ENCODE assay signal across 14 cellular contexts in genomic region chr7:39535064-39535463, GRCh38. TPM values are rescaled to one million over a fixed set of nuclear protein-coding genes. Genes with fewer than 3 reads are reported as not detected.
DNase-seq lines count a peak whose midpoint lies in the region; TF ChIP-seq lines count a peak whose summit lies in the region.
"Had no signal": no experiment of that assay in that cellular context is flagged by ENCODE, and none has a peak within 500 bp of the region (broad histone marks: within the 10 kb centered on the region; RNA-seq: fewer than 3 reads in every experiment).

No MANE protein-coding gene starts in this region.

- POLR2A ChIA-PET in A673 (lab: Charles Lee; ENCODE audit: low non-redundant PET) = no interaction called here

- CTCF ChIA-PET in A673 (lab: Charles Lee) = no interaction called here

- H3K4me1 ChIP-seq in colonic mucosa (no peaks in the 10 kb centered on the region), hepatocyte (ENCODE audit: insufficient read depth) (no peaks in the 10 kb centered on the region), muscle layer of duodenum (ENCODE audit: control insufficient read depth in 1 of 2, insufficient read depth in 2 of 2, low read length in 2 of 2) (no peaks in the 10 kb centered on the region), transverse colon (peaks cover 0 to 48% (median 13%) of the 10 kb centered on the region in 4 donors), A673 (ENCODE audit: insufficient read depth, low read length, poor library complexity, severe bottlenecking) (no peaks in the 10 kb centered on the region)

- TF ChIP-seq EP300 in transverse colon (IDR thresholded peaks at IDR 0.05; ENCODE audit: low read depth) = no peak

- intact Hi-C loops in colonic mucosa (cut with DNase I) (no loop called here), transverse colon (cut with DNase I; ENCODE audit: low total_unique reads) (loop anchor here (10.0 kb wide), 1 partner anchor 740 kb away; no protein-coding TSS in a partner anchor), A673 (cut with micrococcal nuclease; ENCODE audit: unreplicated experiment) (no loop called here)

- H3K9me2 ChIP-seq in hepatocyte (replicated peaks; ENCODE audit: insufficient read depth) = no peaks in the 10 kb centered on the region

- no peak overlapping the region for H3K9ac ChIP-seq in colonic mucosa (ENCODE audit: low read depth in 2 of 2, low read length in 2 of 2)

- in situ Hi-C loops in transverse colon (cut with MboI; ENCODE audit: low pct_ligation_motif_present in 1 of 4, low pct_unique_long_range_greater_than_20kb in 1 of 4, low sequenced_read_pairs in 3 of 4) = no loop called here

- no peaks in the 10 kb centered on the region for H3K27me3 ChIP-seq in colonic mucosa
- H3K27me3 ChIP-seq in hepatocyte = no peaks in the 10 kb centered on the region
- H3K27me3 ChIP-seq in muscle layer of duodenum (ENCODE audit: low read depth, low read length) = no peaks in the 10 kb centered on the region
- no peaks in the 10 kb centered on the region for H3K27me3 ChIP-seq in transverse colon
- no peaks in the 10 kb centered on the region for H3K27me3 ChIP-seq in A673 (replicated peaks; ENCODE audit: insufficient read depth, low read depth, low read length, poor library complexity)

- BruUV-seq in A673 (replicated peaks; lab: Mats Ljungman, UMichigan) = no TSS peak

- H3K9me3 ChIP-seq in colonic mucosa = no peaks in the 10 kb centered on the region
- no peaks in the 10 kb centered on the region for H3K9me3 ChIP-seq in hepatocyte (ENCODE audit: low read depth)
- H3K9me3 ChIP-seq in muscle layer of duodenum (ENCODE audit: control insufficient read depth in 1 of 2, low read length in 2 of 2) = no peaks in the 10 kb centered on the region
- no peaks in the 10 kb centered on the region for H3K9me3 ChIP-seq in transverse colon
- no peaks in the 10 kb centered on the region for H3K9me3 ChIP-seq in A673 (ENCODE audit: low read depth, low read length, poor library complexity, severe bottlenecking)

- H4K20me1 ChIP-seq in hepatocyte (ENCODE audit: insufficient read depth, poor library complexity, severe bottlenecking) = no peaks in the 10 kb centered on the region

- H3K4me3 ChIP-seq in colonic mucosa (no peak overlapping the region), hepatocyte (no peak overlapping the region), muscle layer of duodenum (ENCODE audit: low read depth in 1 of 2, low read length in 2 of 2) (no peak overlapping the region), transverse colon (no peak overlapping the region), A673 (ENCODE audit: low read depth, low read length, poor library complexity, severe bottlenecking) (no peak overlapping the region)

- no peak overlapping the region for H2AFZ ChIP-seq in hepatocyte

- H3K4me2 ChIP-seq in hepatocyte = no peak overlapping the region

- TF ChIP-seq CTCF in colonic mucosa (IDR thresholded peaks at IDR 0.05) = no peak
- TF ChIP-seq CTCF in hepatocyte (IDR thresholded peaks at IDR 0.05; ENCODE audit: poor library complexity) = no peak
- no peak for TF ChIP-seq CTCF in transverse colon (IDR thresholded peaks at IDR 0.05)
- no peak for TF ChIP-seq CTCF in A673 (conservative IDR thresholded peaks at IDR 0.05; ENCODE audit: low read depth, low read length)

- H3K27ac ChIP-seq in colonic mucosa (peak overlapping the region; percentile 63), hepatocyte (peak overlapping the region; percentile 49), muscle layer of duodenum (ENCODE audit: low read length) (peak overlapping the region; percentile 12), transverse colon (peak overlapping the region; percentile 66 to 71 (median 69)), A673 (ENCODE audit: low read depth, low read length, poor library complexity, severe bottlenecking) (no peak overlapping the region)

- DNase-seq in colonic mucosa (no peak), hepatocyte (ENCODE audit: low spot score) (peak; percentile 48), transverse colon (peak; percentile 24), NCI-H1417 (lab: John Stamatoyannopoulos, UW) (no peak), A673 (ENCODE audit: low spot score) (no peak)
- no peak for DNase-seq in activated effector memory CD4-positive, alpha-beta T cell treated with anti-CD3 and anti-CD28 coated beads, Interleukin-2, amount 50 U/mL, for 16 hours
- DNase-seq: CD8-positive, alpha-beta T cell; COR-L47; DMS153; DMS79 treated with DMSO at 0.1 percent for 48 hours; EL; GOT3; H9 had no signal

- H3K79me2 ChIP-seq in hepatocyte = no peaks in the 10 kb centered on the region

- H3K36me3 ChIP-seq in colonic mucosa (no peaks in the 10 kb centered on the region), hepatocyte (replicated peaks; ENCODE audit: insufficient read depth, low read depth) (no peaks in the 10 kb centered on the region), muscle layer of duodenum (ENCODE audit: control insufficient read depth in 1 of 2, insufficient read depth in 2 of 2, low read length in 2 of 2) (no peaks in the 10 kb centered on the region), transverse colon (no peaks in the 10 kb centered on the region), A673 (ENCODE audit: insufficient read depth, low read length, poor library complexity, severe bottlenecking) (no peaks in the 10 kb centered on the region)

- TF ChIP-seq POLR2A in transverse colon (IDR thresholded peaks at IDR 0.05) = no peak

RNA-seq across cellular contexts. Expression of gene YAE1, which starts 31.1 kb away (rescaled TPM):
- total RNA-seq in colonic mucosa (10 to 100 TPM; 21.8 to 23.2 TPM), hepatocyte (33.9 and 36.3 TPM in 2 replicates), transverse colon (10 to 100 TPM in 3 of 4 donors, 1 to 10 TPM in 1; 1.4 to 22.9 (median 13.3) TPM), A673 (2021) (26.7 and 29.1 TPM in 2 replicates)
- 23.8 and 29.6 TPM in 2 replicates for polyA plus RNA-seq in hepatocyte

Comparison
In these comparisons a context has a peak if more than half of its experiments do, and no peak if none do; other contexts are left out.
1. DNase-seq: peak in hepatocyte (single experiment) and transverse colon (single experiment); none in colonic mucosa (single experiment), activated effector memory CD4-positive, alpha-beta T cell treated with anti-CD3 and anti-CD28 coated beads, Interleukin-2, amount 50 U/mL, for 16 hours (single experiment), NCI-H1417 (0 of 3) and A673 (single experiment).